ENCODE assay signal across 12 cellular contexts in the genomic region with DNA sequence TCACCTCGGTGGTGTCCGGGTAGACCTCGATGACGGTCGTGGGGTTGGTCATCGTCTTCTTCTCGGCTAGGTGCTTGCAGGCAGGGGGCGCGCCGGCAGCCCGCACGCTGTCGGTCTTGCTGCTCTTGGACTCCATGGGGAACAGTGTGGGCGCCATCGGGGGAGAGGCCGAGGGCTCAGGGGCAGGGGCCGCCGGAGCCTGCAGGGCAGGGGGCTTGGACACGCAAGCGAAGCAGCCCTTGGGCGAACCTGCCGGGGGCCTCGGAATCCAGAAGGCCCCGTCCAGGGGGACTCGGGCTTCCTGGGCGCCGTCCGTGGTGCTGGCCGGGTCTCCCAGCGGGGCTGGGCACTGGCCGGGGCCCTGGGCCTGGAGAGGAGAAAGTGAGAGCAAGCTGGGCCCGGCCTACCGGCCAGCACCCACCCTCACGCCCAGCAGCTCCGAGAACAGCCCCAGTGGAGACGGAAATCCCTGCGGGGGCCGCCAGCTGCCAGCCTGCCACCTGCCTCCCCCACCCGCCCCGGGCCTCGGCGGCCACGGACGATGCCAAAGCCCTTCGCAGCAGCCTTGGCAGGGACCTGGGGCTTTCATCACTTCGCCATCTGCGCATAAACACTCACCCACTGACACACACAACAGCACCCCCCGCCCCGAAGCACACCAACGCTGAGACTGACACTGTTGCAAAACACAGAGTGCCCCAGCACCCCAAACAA. TPM values are rescaled to one million over a fixed set of nuclear protein-coding genes. Genes with fewer than 3 reads are reported as not detected.
DNase-seq lines count a peak whose midpoint lies in the region; ATAC-seq, FAIRE-seq and TF ChIP-seq lines count a peak whose summit lies in the region.
"Had no signal": no experiment of that assay in that cellular context is flagged by ENCODE, and none has a peak within 500 bp of the region (broad histone marks: within the 10 kb centered on the region; RNA-seq: fewer than 3 reads in every experiment).

No MANE protein-coding gene starts in this region.

- H3K27ac ChIP-seq in RWPE2 (ENCODE audit: poor library complexity, severe bottlenecking) = no peak overlapping the region
- no peak overlapping the region for H3K27ac ChIP-seq in uterus

- TF ChIP-seq CTCF in AG10803 (conservative IDR thresholded peaks at IDR 0.05; ENCODE audit: low read length) (no peak), RWPE2 (IDR thresholded peaks at IDR 0.05; ENCODE audit: poor library complexity, severe bottlenecking) (no peak), uterus (IDR thresholded peaks at IDR 0.05) (no peak)

- ATAC-seq in RWPE2 (ENCODE audit: low read depth) = no peak
- ATAC-seq: naive thymus-derived CD4-positive, alpha-beta T cell had no signal

- H3K27me3 ChIP-seq in RWPE2 (ENCODE audit: insufficient read depth, poor library complexity, severe bottlenecking) (peaks cover 12% of the 10 kb centered on the region), uterus (peaks cover 0 to 3% of the 10 kb centered on the region in 2 donors)

- H3K4me3 ChIP-seq in AG10803 (ENCODE audit: low read length) (peak overlapping the region; percentile 46), RWPE2 (ENCODE audit: severe bottlenecking) (peak overlapping the region; percentile 33), uterus (no peak overlapping the region)

- peaks cover 6% of the 10 kb centered on the region for H3K4me1 ChIP-seq in RWPE2 (ENCODE audit: insufficient read depth, poor library complexity, severe bottlenecking)
- H3K4me1 ChIP-seq in uterus = peaks cover 0 to 10% of the 10 kb centered on the region in 2 donors

- H3K36me3 ChIP-seq in RWPE2 (ENCODE audit: low read depth) = no peaks in the 10 kb centered on the region
- H3K36me3 ChIP-seq in uterus = no peaks in the 10 kb centered on the region

- DNase-seq in AG10803 (ENCODE audit: low read depth) (no peak), RWPE2 (ENCODE audit: low spot score) (peak; percentile 52), frontal cortex (ENCODE audit: low spot score in 2 of 2) (peak; percentile 68 to 76), occipital lobe (lab: John Stamatoyannopoulos, UW) (peak; percentile 64), pons (ENCODE audit: low spot score) (no peak), HuH-7.5 (ENCODE audit: low spot score) (no peak), uterus (no peak), NCI-H748 (lab: John Stamatoyannopoulos, UW; ENCODE audit: unreplicated experiment) (no peak)
- DNase-seq: activated CD8-positive, alpha-beta memory T cell treated with anti-CD3 and anti-CD28 coated beads, Interleukin-2, amount 10 ng/mL, durations not matched to agents 7 days and 5 days; naive thymus-derived CD4-positive, alpha-beta T cell; SIG-M5 had no signal

- TF ChIP-seq POLR2A in uterus (IDR thresholded peaks at IDR 0.05) = no peak

- intact Hi-C loops in uterus (cut with DNase I; ENCODE audit: low total_unique reads) = no loop called here

- H3K9me3 ChIP-seq in RWPE2 (ENCODE audit: severe bottlenecking) (no peaks in the 10 kb centered on the region), uterus (no peaks in the 10 kb centered on the region)

- FAIRE-seq in frontal cortex (lab: Jason Lieb, UNC) = no peak
- FAIRE-seq: D721Med had no signal

RNA-seq across cellular contexts. Expression of gene IFITM10, which starts 2.5 kb away (rescaled TPM):
- total RNA-seq in frontal cortex = 0.41 TPM
- total RNA-seq in occipital lobe = 0.31 TPM
- total RNA-seq in uterus = under 1 TPM in 1 of 4 donors, not detected in 3; 0.85 TPM

RNA-seq across cellular contexts. Expression of gene CTSD, which starts 15.8 kb away (rescaled TPM):
- total RNA-seq in frontal cortex (22.0 TPM), occipital lobe (35.9 TPM), uterus (100 to 1,000 TPM in 2 of 4 donors, 10 to 100 TPM in 2; 80.0 to 188 (median 126) TPM)

RNA-seq across cellular contexts. Expression of gene KRTAP5-6, which starts 50.9 kb away (rescaled TPM):
- total RNA-seq in frontal cortex (not detected), occipital lobe (not detected), uterus (not detected)
- total RNA-seq: activated CD8-positive, alpha-beta memory T cell treated with anti-CD3 and anti-CD28 coated beads, Interleukin-2, amount 10 ng/mL, durations not matched to agents 7 days and 5 days; naive thymus-derived CD4-positive, alpha-beta T cell had no signal

Comparison
In these comparisons a context has a peak if more than half of its experiments do, and no peak if none do; other contexts are left out.
1. DNase-seq: peak in RWPE2 (single experiment), frontal cortex (2 of 2) and occipital lobe (single experiment); none in AG10803 (single experiment), pons (single experiment), HuH-7.5 (single experiment), uterus (0 of 2) and NCI-H748 (single experiment).
2. H3K4me3 ChIP-seq: peak in AG10803 (single experiment) and RWPE2 (single experiment); none in uterus (0 of 2).